ENCODE assay signal across 8 cellular contexts in genomic region chr20:18276821-18277220, GRCh38. TPM values are rescaled to one million over a fixed set of nuclear protein-coding genes. Genes with fewer than 3 reads are reported as not detected.
DNase-seq lines count a peak whose midpoint lies in the region; ATAC-seq, FAIRE-seq and TF ChIP-seq lines count a peak whose summit lies in the region.

No MANE protein-coding gene starts in this region.

- H3K27ac ChIP-seq in SU-DHL-6 (ENCODE audit: low read depth, low read length) (no peak overlapping the region), right cardiac atrium (ENCODE audit: low read length) (no peak overlapping the region)

- 14% methylated on average over 12 of the region's 12 CpGs for WGBS in right cardiac atrium

- no peaks in the 10 kb centered on the region for H3K79me2 ChIP-seq in SU-DHL-6 (ENCODE audit: insufficient read depth, low read length)

- no peak overlapping the region for H3K4me3 ChIP-seq in SU-DHL-6 (ENCODE audit: insufficient read depth, low read length, poor library complexity, severe bottlenecking)
- H3K4me3 ChIP-seq in right cardiac atrium (ENCODE audit: low read length): no peak overlapping the region

- DNase-seq in Ammon's horn (ENCODE audit: low spot score): peak; percentile 80
- peak; percentile 23 for DNase-seq in GM19239 (ENCODE audit: insufficient read length, low spot score)
- peak; percentile 58 for DNase-seq in NCI-H1092 treated with DMSO at 0.1 percent for 48 hours (lab: John Stamatoyannopoulos, UW)
- peak; percentile 55 for DNase-seq in amniotic epithelial cell (ENCODE audit: low read depth)
- peak; percentile 43 to 75 (median 57) for DNase-seq in right cardiac atrium
- peak; percentile 74 for DNase-seq in sciatic nerve (ENCODE audit: low spot score)
- no peak for DNase-seq in cerebellar nuclear complex (lab: John Stamatoyannopoulos, UW)

- H3K9me3 ChIP-seq in SU-DHL-6 (ENCODE audit: insufficient read depth, low read length) (no peaks in the 10 kb centered on the region), right cardiac atrium (ENCODE audit: control insufficient read depth, low read length) (no peaks in the 10 kb centered on the region)

- H3K27me3 ChIP-seq in SU-DHL-6 (ENCODE audit: low read length) (no peaks in the 10 kb centered on the region), right cardiac atrium (ENCODE audit: control insufficient read depth, insufficient read depth) (peaks cover 7% of the 10 kb centered on the region)

- no peak overlapping the region for H3K9ac ChIP-seq in SU-DHL-6 (ENCODE audit: low read length)

- no peak overlapping the region for H3K4me2 ChIP-seq in SU-DHL-6 (ENCODE audit: low read depth, low read length, poor library complexity, severe bottlenecking)

- H2AFZ ChIP-seq in SU-DHL-6 (ENCODE audit: low read depth, low read length, severe bottlenecking): no peak overlapping the region

- no peaks in the 10 kb centered on the region for H4K20me1 ChIP-seq in SU-DHL-6 (ENCODE audit: low read depth, low read length)

- no peaks in the 10 kb centered on the region for H3K36me3 ChIP-seq in SU-DHL-6 (ENCODE audit: low read length)

- intact Hi-C loops in right cardiac atrium (cut with DNase I): loop anchor here in 1 of 4 donors (10.0 kb wide), 1 partner anchor 772 kb away; no protein-coding TSS in a partner anchor
- intact Hi-C loops in sciatic nerve (cut with DNase I): loop anchor here (10.0 kb wide), 1 partner anchor 772 kb away; no protein-coding TSS in a partner anchor

- H3F3A ChIP-seq in SU-DHL-6 (ENCODE audit: insufficient read depth): no peaks in the 10 kb centered on the region

- FAIRE-seq in GM19239 (lab: Jason Lieb, UNC): peak; percentile 96

- peak; percentile 94 for TF ChIP-seq CTCF in SU-DHL-6 (IDR thresholded peaks at IDR 0.05; ENCODE audit: insufficient read depth, low read length, poor library complexity, severe bottlenecking)

- ATAC-seq in right cardiac atrium: peak; percentile 55 to 64
- ATAC-seq in sciatic nerve: peak; percentile 78

- H3K4me1 ChIP-seq in right cardiac atrium (ENCODE audit: control insufficient read depth, insufficient read depth, low read length): no peaks in the 10 kb centered on the region

- H3K9me2 ChIP-seq in SU-DHL-6 (replicated peaks; ENCODE audit: insufficient read depth, low read length): no peaks in the 10 kb centered on the region

RNA-seq across cellular contexts. Expression of gene ZNF133, which starts 11.5 kb away (rescaled TPM):
- 10 to 100 TPM in 2 of 4 donors, 1 to 10 TPM in 2; 8.5 to 11.0 (median 10.3) TPM for total RNA-seq in right cardiac atrium
- 7.8 TPM for polyA plus RNA-seq in right cardiac atrium
- total RNA-seq in sciatic nerve: 16.7 TPM

Comparison
In these comparisons a context has a peak if more than half of its experiments do, and no peak if none do; other contexts are left out.
1. DNase-seq: peak in Ammon's horn (single experiment), GM19239 (single experiment), NCI-H1092 treated with DMSO at 0.1 percent for 48 hours (single experiment), amniotic epithelial cell (single experiment), right cardiac atrium (3 of 3) and sciatic nerve (single experiment); none in cerebellar nuclear complex (0 of 2).